Comparison of ENCODE assay signal across 18 cellular contexts in the genomic region with DNA sequence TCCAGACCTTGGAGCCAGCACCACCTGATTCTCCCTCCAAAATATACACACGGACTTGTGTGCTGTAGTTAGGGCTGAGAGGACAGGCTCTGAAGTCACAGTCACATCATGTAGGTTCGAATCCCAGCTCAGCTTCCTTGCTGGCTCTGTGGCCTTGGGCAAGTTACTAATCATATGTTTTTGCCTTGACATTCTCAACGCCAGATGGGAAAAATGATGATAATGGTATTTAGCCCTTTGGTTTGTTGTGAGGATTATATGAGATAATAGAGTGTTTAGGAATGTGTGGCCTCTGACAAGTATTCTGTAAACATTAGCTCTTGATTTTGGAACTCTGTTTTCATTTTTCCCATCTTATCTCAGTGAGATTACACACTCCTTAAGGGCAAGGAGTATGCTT.
A peak's percentile ranks its signal among the peaks of the same experiment; 100 is the strongest.
DNase-seq lines count a peak whose midpoint lies in the region; ATAC-seq, FAIRE-seq and TF ChIP-seq lines count a peak whose summit lies in the region.
"Had no signal": no experiment of that assay in that cellular context is flagged by ENCODE, and none has a peak within 500 bp of the region (broad histone marks: within the 10 kb centered on the region; RNA-seq: fewer than 3 reads in every experiment).

No MANE protein-coding gene starts in this region.

- H3K4me3 ChIP-seq in astrocyte (ENCODE audit: insufficient read depth, low read depth, low read length) (no peak overlapping the region), fibroblast of villous mesenchyme (ENCODE audit: low read depth, low read length) (no peak overlapping the region)
- H3K4me3 ChIP-seq: BLaER1 had no signal

- FAIRE-seq in astrocyte (lab: Jason Lieb, UNC), result no peak
- FAIRE-seq in RCC 7860 (lab: Jason Lieb, UNC), result no peak
- FAIRE-seq: G401.6, GM12891, GM19239, H1 had no signal

- H3K27ac Mint-ChIP-seq in astrocyte (ENCODE audit: unreplicated experiment), result no peak overlapping the region
- peak overlapping the region; percentile 16 for H3K27ac Mint-ChIP-seq in type B pancreatic cell
- no peak overlapping the region for H3K27ac Mint-ChIP-seq in endothelial cell (ENCODE audit: unreplicated experiment)
- H3K27ac Mint-ChIP-seq in stimulated activated naive B cell treated with anti-CD40 and anti-IgM and Interleukin-4, amounts not matched to agents 10 μg/mL and 1 μg/mL and 100 μg/mL, for 72 hours, result no peak overlapping the region
- H3K27ac Mint-ChIP-seq: CD14-positive monocyte, H9 had no signal

- no peaks in the 10 kb centered on the region for H4K20me1 ChIP-seq in astrocyte (ENCODE audit: insufficient read depth, low read length)
- H4K20me1 ChIP-seq: BLaER1 had no signal

- H2AFZ ChIP-seq in astrocyte (ENCODE audit: low read depth, low read length), result no peak overlapping the region

- no peaks in the 10 kb centered on the region for H3K27me3 ChIP-seq in astrocyte (ENCODE audit: insufficient read depth, low read length)
- H3K27me3 ChIP-seq: BLaER1 had no signal

- H3K36me3 Mint-ChIP-seq in astrocyte (ENCODE audit: low read depth, unreplicated experiment) (peaks cover 5% of the 10 kb centered on the region), type B pancreatic cell (peaks cover 2% of the 10 kb centered on the region), endothelial cell (ENCODE audit: low read depth, unreplicated experiment) (no peaks in the 10 kb centered on the region)
- H3K36me3 Mint-ChIP-seq in stimulated activated naive B cell treated with anti-CD40 and anti-IgM and Interleukin-4, amounts not matched to agents 10 μg/mL and 1 μg/mL and 100 μg/mL, for 72 hours, result no peaks in the 10 kb centered on the region
- H3K36me3 Mint-ChIP-seq: CD14-positive monocyte; CD4-positive, alpha-beta memory T cell had no signal

- H3K79me2 ChIP-seq in astrocyte (ENCODE audit: insufficient read depth, low read length), result peaks cover 2% of the 10 kb centered on the region

- no peaks in the 10 kb centered on the region for H3K9me3 ChIP-seq in astrocyte (ENCODE audit: insufficient read depth, low read depth, low read length)
- H3K9me3 ChIP-seq: BLaER1 had no signal

- H3K9me3 Mint-ChIP-seq in astrocyte (ENCODE audit: unreplicated experiment) (no peaks in the 10 kb centered on the region), type B pancreatic cell (no peaks in the 10 kb centered on the region), endothelial cell (ENCODE audit: unreplicated experiment) (no peaks in the 10 kb centered on the region)
- no peaks in the 10 kb centered on the region for H3K9me3 Mint-ChIP-seq in stimulated activated naive B cell treated with anti-CD40 and anti-IgM and Interleukin-4, amounts not matched to agents 10 μg/mL and 1 μg/mL and 100 μg/mL, for 72 hours
- H3K9me3 Mint-ChIP-seq: CD14-positive monocyte; CD4-positive, alpha-beta memory T cell; H9 had no signal

- H3K27ac ChIP-seq in astrocyte (ENCODE audit: low read depth, low read length), result no peak overlapping the region
- H3K27ac ChIP-seq: BLaER1 had no signal

- no peak for ATAC-seq in stimulated activated naive B cell treated with anti-CD40 and anti-IgM and Interleukin-4, amounts not matched to agents 10 μg/mL and 1 μg/mL and 100 μg/mL, for 72 hours (replicated peaks)

- no peaks in the 10 kb centered on the region for H3K27me3 Mint-ChIP-seq in astrocyte (ENCODE audit: low read depth, unreplicated experiment)
- H3K27me3 Mint-ChIP-seq in type B pancreatic cell, result no peaks in the 10 kb centered on the region
- peaks cover 1% of the 10 kb centered on the region for H3K27me3 Mint-ChIP-seq in endothelial cell (ENCODE audit: unreplicated experiment)
- H3K27me3 Mint-ChIP-seq in stimulated activated naive B cell treated with anti-CD40 and anti-IgM and Interleukin-4, amounts not matched to agents 10 μg/mL and 1 μg/mL and 100 μg/mL, for 72 hours, result peaks cover 0 to 6% of the 10 kb centered on the region in 2 donors

- H3K4me2 ChIP-seq in astrocyte (ENCODE audit: low read length), result no peak overlapping the region
- H3K4me2 ChIP-seq: BLaER1 had no signal

- H3K4me1 Mint-ChIP-seq in astrocyte (ENCODE audit: low read depth, unreplicated experiment) (peaks cover 3% of the 10 kb centered on the region), type B pancreatic cell (ENCODE audit: unreplicated experiment) (peaks cover 21% of the 10 kb centered on the region), endothelial cell (ENCODE audit: unreplicated experiment) (no peaks in the 10 kb centered on the region)
- no peaks in the 10 kb centered on the region for H3K4me1 Mint-ChIP-seq in stimulated activated naive B cell treated with anti-CD40 and anti-IgM and Interleukin-4, amounts not matched to agents 10 μg/mL and 1 μg/mL and 100 μg/mL, for 72 hours
- H3K4me1 Mint-ChIP-seq: CD4-positive, alpha-beta memory T cell had no signal

- TF ChIP-seq CTCF in astrocyte (IDR thresholded peaks at IDR 0.05; ENCODE audit: insufficient read depth, low read depth, low read length), result no peak
- no peak for TF ChIP-seq CTCF in fibroblast of villous mesenchyme (IDR thresholded peaks at IDR 0.05; ENCODE audit: insufficient read depth, low read depth, low read length)
- TF ChIP-seq CTCF in type B pancreatic cell (conservative IDR thresholded peaks at IDR 0.05), result no peak
- TF ChIP-seq CTCF in endothelial cell (IDR thresholded peaks at IDR 0.05; ENCODE audit: unreplicated experiment), result no peak

- H3K4me1 ChIP-seq in astrocyte (ENCODE audit: insufficient read depth, low read length), result peaks cover under 1% of the 10 kb centered on the region
- H3K4me1 ChIP-seq: BLaER1 had no signal

- H3K4me3 Mint-ChIP-seq in astrocyte (ENCODE audit: unreplicated experiment), result no peak overlapping the region
- no peak overlapping the region for H3K4me3 Mint-ChIP-seq in type B pancreatic cell
- H3K4me3 Mint-ChIP-seq in endothelial cell (ENCODE audit: unreplicated experiment), result no peak overlapping the region
- no peak overlapping the region for H3K4me3 Mint-ChIP-seq in stimulated activated naive B cell treated with anti-CD40 and anti-IgM and Interleukin-4, amounts not matched to agents 10 μg/mL and 1 μg/mL and 100 μg/mL, for 72 hours
- H3K4me3 Mint-ChIP-seq: CD14-positive monocyte; CD4-positive, alpha-beta memory T cell; H9 had no signal

- H3K36me3 ChIP-seq in astrocyte (ENCODE audit: insufficient read depth, low read length), result no peaks in the 10 kb centered on the region
- H3K36me3 ChIP-seq: BLaER1 had no signal

- DNase-seq in EH (ENCODE audit: low read depth) (peak; percentile 36), astrocyte (ENCODE audit: low read depth) (peak; percentile 40), fibroblast of villous mesenchyme (ENCODE audit: low read depth) (peak; percentile 44), type B pancreatic cell (ENCODE audit: extremely low spot score, unreplicated experiment) (no peak), endothelial cell (ENCODE audit: low spot score) (no peak), RCC 7860 (ENCODE audit: low spot score) (no peak)
- DNase-seq in stimulated activated naive B cell treated with anti-CD40 and anti-IgM and Interleukin-4, amounts not matched to agents 10 μg/mL and 1 μg/mL and 100 μg/mL, for 72 hours, result no peak
- DNase-seq: 8988T; Calu3; CD4-positive, alpha-beta memory T cell; DMS79 treated with DMSO at 0.1 percent for 48 hours; H9 had no signal

- H3K9ac ChIP-seq in astrocyte (ENCODE audit: low read length), result no peak overlapping the region
- H3K9ac ChIP-seq: BLaER1 had no signal

Comparison
In these comparisons a context has a peak if more than half of its experiments do, and no peak if none do; other contexts are left out.
1. DNase-seq: peak in EH (single experiment), astrocyte (single experiment) and fibroblast of villous mesenchyme (single experiment); none in type B pancreatic cell (single experiment), endothelial cell (single experiment), RCC 7860 (single experiment) and stimulated activated naive B cell treated with anti-CD40 and anti-IgM and Interleukin-4, amounts not matched to agents 10 μg/mL and 1 μg/mL and 100 μg/mL, for 72 hours (single experiment).